Comparison of ENCODE assay signal across 15 cellular contexts in the genomic region with DNA sequence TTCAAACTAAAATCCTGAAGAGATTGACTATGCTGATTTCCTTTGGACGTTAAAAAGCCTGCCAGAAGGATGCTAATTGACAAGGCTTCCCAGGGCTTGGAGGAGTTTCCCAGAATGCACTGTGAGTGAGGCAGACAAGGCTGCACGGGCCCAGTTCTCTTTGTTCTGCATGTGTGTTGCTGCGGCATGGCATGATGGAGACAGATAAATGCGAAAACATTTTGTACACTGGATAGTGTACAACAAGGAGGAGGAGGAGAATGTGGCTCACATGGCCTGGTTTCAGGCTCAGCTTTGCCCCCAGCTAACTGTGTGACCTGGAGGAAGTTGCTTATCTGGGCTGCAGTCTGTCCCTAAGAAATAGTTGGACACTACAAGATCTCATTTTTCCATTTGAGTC.
"Had no signal": no experiment of that assay in that cellular context is flagged by ENCODE, and none has a peak within 500 bp of the region (broad histone marks: within the 10 kb centered on the region; RNA-seq: fewer than 3 reads in every experiment).

No MANE protein-coding gene starts in this region.

- H3K27me3 ChIP-seq: heart right ventricle, pancreas, spleen, tibial nerve had no signal

- H3K9me3 ChIP-seq: heart right ventricle, pancreas, spleen, tibial nerve had no signal

- DNase-seq: activated CD4-positive, alpha-beta T cell treated with anti-CD3 and anti-CD28 coated beads for 48 hours; activated CD8-positive, alpha-beta memory T cell treated with anti-CD3 and anti-CD28 coated beads, Interleukin-2, amount 50 U/mL, for 48 hours; activated CD8-positive, alpha-beta T cell treated with anti-CD3 and anti-CD28 coated beads, Interleukin-2, amount 10 ng/mL, durations not matched to agents 7 days and 5 days; activated naive CD8-positive, alpha-beta T cell treated with anti-CD3 and anti-CD28 coated beads, Interleukin-2, amount 10 ng/mL, durations not matched to agents 7 days and 5 days; anterior cingulate cortex; foreskin melanocyte; pancreas; spleen; stimulated activated CD4-positive, alpha-beta T cell treated with anti-CD3 and anti-CD28 coated beads, Interleukin-1b, Interleukin-23, amount 100 ng/mL, for 48 hours had no signal

- H3K27ac ChIP-seq: pancreas, spleen, tibial nerve had no signal

- ATAC-seq: activated CD8-positive, alpha-beta T cell treated with anti-CD3 and anti-CD28 coated beads, Interleukin-2, amount 10 ng/mL, durations not matched to agents 7 days and 5 days; left lobe of liver; pancreas; stimulated activated memory B cell treated with anti-CD40 and anti-IgM and Interleukin-4, amounts not matched to agents 10 μg/mL and 1 μg/mL and 100 μg/mL, for 72 hours had no signal

- H3K9me3 Mint-ChIP-seq: activated naive CD8-positive, alpha-beta T cell treated with anti-CD3 and anti-CD28 coated beads, Interleukin-2, amount 10 ng/mL, durations not matched to agents 7 days and 5 days; memory B cell; neural crest cell; stimulated activated memory B cell treated with anti-CD40 and anti-IgM and Interleukin-4, amounts not matched to agents 10 μg/mL and 1 μg/mL and 100 μg/mL, for 72 hours had no signal

- H3K4me1 ChIP-seq: pancreas, tibial nerve had no signal

- H3K4me3 ChIP-seq: heart right ventricle, pancreas, spleen, tibial nerve had no signal

- H3K36me3 ChIP-seq: heart right ventricle, pancreas, spleen, tibial nerve had no signal

- H3K27me3 Mint-ChIP-seq: activated naive CD8-positive, alpha-beta T cell treated with anti-CD3 and anti-CD28 coated beads, Interleukin-2, amount 10 ng/mL, durations not matched to agents 7 days and 5 days; memory B cell; stimulated activated memory B cell treated with anti-CD40 and anti-IgM and Interleukin-4, amounts not matched to agents 10 μg/mL and 1 μg/mL and 100 μg/mL, for 72 hours had no signal

- H3K27ac Mint-ChIP-seq: activated CD8-positive, alpha-beta T cell treated with anti-CD3 and anti-CD28 coated beads, Interleukin-2, amount 10 ng/mL, durations not matched to agents 7 days and 5 days; activated naive CD8-positive, alpha-beta T cell treated with anti-CD3 and anti-CD28 coated beads, Interleukin-2, amount 10 ng/mL, durations not matched to agents 7 days and 5 days; memory B cell had no signal

- H3K4me3 Mint-ChIP-seq: activated CD8-positive, alpha-beta T cell treated with anti-CD3 and anti-CD28 coated beads, Interleukin-2, amount 10 ng/mL, durations not matched to agents 7 days and 5 days; activated naive CD8-positive, alpha-beta T cell treated with anti-CD3 and anti-CD28 coated beads, Interleukin-2, amount 10 ng/mL, durations not matched to agents 7 days and 5 days; memory B cell; neural crest cell; stimulated activated memory B cell treated with anti-CD40 and anti-IgM and Interleukin-4, amounts not matched to agents 10 μg/mL and 1 μg/mL and 100 μg/mL, for 72 hours had no signal

- H3K36me3 Mint-ChIP-seq: activated naive CD8-positive, alpha-beta T cell treated with anti-CD3 and anti-CD28 coated beads, Interleukin-2, amount 10 ng/mL, durations not matched to agents 7 days and 5 days; memory B cell; stimulated activated memory B cell treated with anti-CD40 and anti-IgM and Interleukin-4, amounts not matched to agents 10 μg/mL and 1 μg/mL and 100 μg/mL, for 72 hours had no signal

- H3K4me1 Mint-ChIP-seq: activated naive CD8-positive, alpha-beta T cell treated with anti-CD3 and anti-CD28 coated beads, Interleukin-2, amount 10 ng/mL, durations not matched to agents 7 days and 5 days had no signal
